Comparison of ENCODE assay signal across 8 cellular contexts in genomic region chr13:108895220-108895704, GRCh38.
DNase-seq lines count a peak whose midpoint lies in the region; ATAC-seq and TF ChIP-seq lines count a peak whose summit lies in the region.

No MANE protein-coding gene starts in this region.

- no peaks in the 10 kb centered on the region for H3F3A ChIP-seq in PC-9 (ENCODE audit: insufficient read depth, low read depth)

- H3K27ac ChIP-seq in PC-9 = no peak overlapping the region
- no peak overlapping the region for H3K27ac ChIP-seq in psoas muscle

- POLR2A ChIA-PET in PC-9 (lab: Charles Lee; ENCODE audit: unreplicated experiment) = no interaction called here

- H3K4me3 ChIP-seq in PC-9 (no peak overlapping the region), epithelial cell of esophagus (ENCODE audit: low read length) (no peak overlapping the region), psoas muscle (no peak overlapping the region)

- no peaks in the 10 kb centered on the region for H3K9me2 ChIP-seq in PC-9 (ENCODE audit: insufficient read depth)

- no peaks in the 10 kb centered on the region for H4K20me1 ChIP-seq in PC-9 (ENCODE audit: insufficient read depth)

- no peaks in the 10 kb centered on the region for H3K36me3 ChIP-seq in PC-9 (ENCODE audit: low read depth)
- no peaks in the 10 kb centered on the region for H3K36me3 ChIP-seq in psoas muscle (ENCODE audit: insufficient read depth in 1 of 2, low read depth in 1 of 2)

- TF ChIP-seq CTCF in PC-9 (conservative IDR thresholded peaks at IDR 0.05) (peak; percentile 78), epithelial cell of esophagus (IDR thresholded peaks at IDR 0.05; ENCODE audit: insufficient read depth, low read depth, low read length, missing control alignments) (peak; percentile 45), psoas muscle (IDR thresholded peaks at IDR 0.05) (peak; percentile 57)

- BruUV-seq in PC-9 (replicated peaks; lab: Mats Ljungman, UMichigan) = no TSS peak

- H3K9me3 ChIP-seq in PC-9 (ENCODE audit: insufficient read depth, low read depth) = no peaks in the 10 kb centered on the region
- H3K9me3 ChIP-seq in psoas muscle = no peaks in the 10 kb centered on the region

- WGBS in psoas muscle, 3 donors = 7 to 10% (median 8%) methylated on average over 5 of the region's 5 CpGs

- H2AFZ ChIP-seq in PC-9 = no peak overlapping the region

- peak overlapping the region; percentile 33 for H3K4me2 ChIP-seq in PC-9

- H3K27me3 ChIP-seq in PC-9 (ENCODE audit: insufficient read depth, low read depth) (no peaks in the 10 kb centered on the region), psoas muscle (ENCODE audit: insufficient read depth in 3 of 3, low read length in 2 of 3) (no peaks in the 10 kb centered on the region)

- H3K4me1 ChIP-seq in PC-9 (replicated peaks; ENCODE audit: insufficient read depth) = peaks cover 7% of the 10 kb centered on the region
- H3K4me1 ChIP-seq in psoas muscle = no peaks in the 10 kb centered on the region

- intact Hi-C loops in PC-9 (cut with micrococcal nuclease; ENCODE audit: unreplicated experiment) (no loop called here), psoas muscle (cut with DNase I) (loop anchor here in 1 of 2 donors (5.0 kb wide), 2 partner anchors 288 to 563 kb away; no protein-coding TSS in a partner anchor)

- peak; percentile 40 for DNase-seq in GM03348 (ENCODE audit: low spot score)
- DNase-seq in PC-9 = peak in 1 of 2 experiments; percentile 78
- DNase-seq in epithelial cell of esophagus (ENCODE audit: low read depth) = peak; percentile 77
- DNase-seq in psoas muscle = no peak
- DNase-seq in activated T-cell treated with anti-CD3 and anti-CD28 coated beads, Interleukin-2, amount 50 U/mL, for 48 hours = no peak
- DNase-seq in AG20443 (ENCODE audit: low spot score) = no peak
- no peak for DNase-seq in activated gamma-delta T cell (lab: John Stamatoyannopoulos, UW)

- peak; percentile 40 for ATAC-seq in HG03175 (IDR thresholded peaks at IDR 0.05; ENCODE audit: unreplicated experiment)
- ATAC-seq in psoas muscle = no peak

- CTCF ChIA-PET in PC-9 (lab: Charles Lee) = interaction anchor here (0.6 to 1.2 kb wide), 2 partner anchors 286 to 555 kb away, joined by 3 to 7 read pairs; no protein-coding TSS in a partner anchor

- H3K79me2 ChIP-seq in PC-9 (ENCODE audit: low read depth) = no peaks in the 10 kb centered on the region

Comparison
In these comparisons a context has a peak if more than half of its experiments do, and no peak if none do; other contexts are left out.
1. DNase-seq: peak in GM03348 (single experiment) and epithelial cell of esophagus (single experiment); none in psoas muscle (0 of 2), activated T-cell treated with anti-CD3 and anti-CD28 coated beads, Interleukin-2, amount 50 U/mL, for 48 hours (0 of 2), AG20443 (single experiment) and activated gamma-delta T cell (single experiment).
2. Peak in every context shown above with its lines, with median percentiles within 50 percentile points of each other: CTCF ChIP-seq.